ENCODE assay signal across 8 cellular contexts in the genomic region with DNA sequence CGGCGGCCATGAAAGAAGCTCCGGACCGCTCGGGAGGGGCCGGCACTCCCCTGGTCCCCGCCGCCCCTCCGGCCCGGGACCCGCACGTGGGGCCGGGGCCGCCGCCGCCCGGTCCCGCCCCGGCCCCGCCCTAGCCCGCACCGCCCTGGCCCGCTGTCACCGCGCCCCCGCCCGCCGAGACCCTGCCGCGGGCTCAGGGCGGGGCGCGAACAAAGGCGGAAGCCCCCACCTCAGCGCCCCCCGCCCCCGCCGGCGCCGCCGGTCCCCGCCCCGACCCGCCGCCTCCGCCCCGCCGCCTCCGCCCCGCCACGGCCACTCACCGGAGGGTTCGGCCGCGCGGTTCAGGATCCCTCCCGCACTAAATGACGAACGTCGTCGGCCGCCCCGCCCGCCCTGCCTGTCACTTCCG. TPM values are rescaled to one million over a fixed set of nuclear protein-coding genes. Genes with fewer than 3 reads are reported as not detected.
A peak's percentile ranks its signal among the peaks of the same experiment; 100 is the strongest.
DNase-seq lines count a peak whose midpoint lies in the region; ATAC-seq and TF ChIP-seq lines count a peak whose summit lies in the region.

A gene (minus strand): TSS at position 360 of the 409 bp plus-strand sequence. CDS start 1,407 bp downstream, outside the sequence.

- TF ChIP-seq POLR2A in spleen (IDR thresholded peaks at IDR 0.05) = no peak

- no peaks in the 10 kb centered on the region for H3K27me3 ChIP-seq in spleen (replicated peaks in 1 of 7)

- no peak for TF ChIP-seq CTCF in spleen (IDR thresholded peaks at IDR 0.05 in 8 of 11, conservative IDR thresholded peaks at IDR 0.05 in 3 of 11)

- no peaks in the 10 kb centered on the region for H3K9me3 ChIP-seq in iPS-18c (ENCODE audit: control insufficient read depth, insufficient read depth, low read length)
- no peaks in the 10 kb centered on the region for H3K9me3 ChIP-seq in spleen

- H3K4me3 ChIP-seq in iPS-18c (ENCODE audit: insufficient read depth, low read depth, low read length) (peak within 1 kb of the TSS; percentile 89), spleen (peak within 1 kb of the TSS; percentile 77 to 99 (median 88))

- peak; percentile 26 for ATAC-seq in HG03354 (IDR thresholded peaks at IDR 0.05; ENCODE audit: poor library complexity, severe bottlenecking, unreplicated experiment)

- H3K4me1 ChIP-seq in spleen = peaks cover 34 to 71% (median 64%) of the 10 kb centered on the region in 6 donors

- intact Hi-C loops in T-helper 2 cell treated with Interferon-gamma antibody and Interleukin-4, amounts not matched to agents 100 ng/mL and 5 ng/mL, for 36 hours (cut with micrococcal nuclease) = loop anchor here (1.0 to 5.0 kb wide), 4 partner anchors 10 to 151 kb away; a partner anchor contains a TSS
- intact Hi-C loops in spleen (cut with DNase I; ENCODE audit: low total_unique reads) = no loop called here

- H3K36me3 ChIP-seq in spleen = peaks cover 0 to 41% (median 24%) of the 10 kb centered on the region in 6 donors

- H3K27ac ChIP-seq in angular gyrus (ENCODE audit: low read depth, low read length) = peak within 1 kb of the TSS; percentile 91
- peak within 1 kb of the TSS; percentile 96 to 100 (median 98) for H3K27ac ChIP-seq in spleen

- 0 to 1% (median 0%) methylated on average over 8 to 65 of the region's 65 CpGs for WGBS in spleen, 5 donors

- DNase-seq in T-helper 2 cell (no peak), spleen (no peak), amniotic stem cell (lab: John Stamatoyannopoulos, UW) (no peak), SHP77 (lab: John Stamatoyannopoulos, UW) (no peak)

RNA-seq across cellular contexts. Expression of the gene that starts here (rescaled TPM):
- 703 and 716 TPM in 2 replicates for total RNA-seq in T-helper 2 cell treated with Interferon-gamma antibody and Interleukin-4, amounts not matched to agents 100 ng/mL and 5 ng/mL, for 36 hours
- 100 to 1,000 TPM; 155 to 392 (median 293) TPM for total RNA-seq in spleen
- 100 to 1,000 TPM; 131 to 261 (median 137) TPM for polyA plus RNA-seq in spleen
